ENCODE assay signal across 8 cellular contexts in the genomic region with DNA sequence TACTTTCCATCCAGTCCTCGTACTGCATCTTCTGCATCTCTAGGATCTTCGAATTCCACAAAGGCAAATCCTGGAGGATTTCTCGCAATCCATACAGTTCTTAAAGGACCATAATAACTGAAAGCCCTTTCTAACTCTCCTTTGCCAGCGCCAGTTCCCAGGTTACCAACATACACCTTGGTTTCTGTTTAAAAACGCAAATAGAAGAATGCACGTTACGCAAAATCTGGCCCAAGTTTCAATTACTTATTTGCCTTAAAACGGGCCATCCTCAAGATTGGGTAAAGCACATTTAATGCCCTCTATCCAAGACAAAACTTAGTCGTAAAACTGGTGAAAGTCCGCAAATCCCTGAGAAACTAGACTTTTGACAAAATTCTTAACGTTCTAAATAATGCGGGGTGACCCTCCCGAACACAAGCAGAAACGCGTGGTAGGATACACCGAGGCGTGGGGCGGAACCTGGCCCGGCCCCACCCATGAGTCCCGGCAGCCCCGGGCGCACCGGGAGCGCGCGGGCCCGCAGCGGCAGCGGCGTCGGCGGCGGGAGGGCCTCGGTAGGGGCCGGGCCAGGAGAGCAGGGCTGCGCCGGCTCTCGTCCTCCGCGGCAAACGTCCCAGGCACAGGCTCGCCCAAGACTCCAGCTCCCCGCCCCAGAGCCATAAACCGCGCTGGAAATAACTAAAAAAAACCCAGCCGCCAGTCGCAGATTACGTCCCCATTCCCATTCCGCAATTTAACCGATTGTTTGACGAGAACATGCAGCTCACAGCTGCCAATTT. TPM values are rescaled to one million over a fixed set of nuclear protein-coding genes. Genes with fewer than 3 reads are reported as not detected.
DNase-seq lines count a peak whose midpoint lies in the region; ATAC-seq, FAIRE-seq and TF ChIP-seq lines count a peak whose summit lies in the region.

No MANE protein-coding gene starts in this region.

- H3K27me3 ChIP-seq in OCI-LY3 (ENCODE audit: low read depth, low read length) (no peaks in the 10 kb centered on the region), pancreas (no peaks in the 10 kb centered on the region)

- peak overlapping the region; percentile 100 for H3K4me3 Mint-ChIP-seq in glutamatergic neuron (ENCODE audit: unreplicated experiment)

- H3K9me3 ChIP-seq in OCI-LY3 (ENCODE audit: insufficient read depth, low read length) = no peaks in the 10 kb centered on the region
- no peaks in the 10 kb centered on the region for H3K9me3 ChIP-seq in pancreas

- H3K27ac Mint-ChIP-seq in glutamatergic neuron (ENCODE audit: unreplicated experiment) = peak overlapping the region; percentile 100

- H4K20me1 ChIP-seq in OCI-LY3 (ENCODE audit: insufficient read depth, low read length) = peaks cover 51% of the 10 kb centered on the region

- H3K9ac ChIP-seq in OCI-LY3 (ENCODE audit: low read length) = peak overlapping the region; percentile 97

- H3K27me3 Mint-ChIP-seq in glutamatergic neuron (ENCODE audit: unreplicated experiment) = peaks cover 13% of the 10 kb centered on the region

- H3K36me3 Mint-ChIP-seq in glutamatergic neuron (ENCODE audit: unreplicated experiment) = no peaks in the 10 kb centered on the region

- H2AFZ ChIP-seq in OCI-LY3 (ENCODE audit: low read depth, low read length) = no peak overlapping the region

- H3K4me1 Mint-ChIP-seq in glutamatergic neuron (ENCODE audit: low read depth, unreplicated experiment) = peaks cover 16% of the 10 kb centered on the region

- H3K4me3 ChIP-seq in OCI-LY3 (ENCODE audit: low read length) (peak overlapping the region; percentile 92), pancreas (peak overlapping the region; percentile 46 to 82 (median 76)), urinary bladder (ENCODE audit: low read depth, low read length) (peak overlapping the region; percentile 71)

- WGBS in pancreas, 2 donors = 0% methylated on average over 51 of the region's 51 CpGs
- WGBS in urinary bladder = under 1% methylated on average over 51 of the region's 51 CpGs

- DNase-seq in NCI-H1417 (lab: John Stamatoyannopoulos, UW) = peak in 2 of 3 experiments; percentile 63 to 81
- no peak for DNase-seq in NCI-H1417 treated with DMSO at 0.1 percent for 48 hours (lab: John Stamatoyannopoulos, UW)
- DNase-seq in activated gamma-delta T cell treated with anti-CD3 and anti-CD28 coated beads, Interleukin-2, amount 50 U/mL, for 16 hours (ENCODE audit: low read depth) = peak; percentile 23
- peak; percentile 47 for DNase-seq in glutamatergic neuron
- peak; percentile 47 to 82 (median 60) for DNase-seq in pancreas

- TF ChIP-seq CTCF in OCI-LY3 (IDR thresholded peaks at IDR 0.05; ENCODE audit: low read depth, low read length) = no peak
- TF ChIP-seq CTCF in glutamatergic neuron (IDR thresholded peaks at IDR 0.05; ENCODE audit: partially characterized antibody, unreplicated experiment) = no peak
- no peak for TF ChIP-seq CTCF in pancreas (IDR thresholded peaks at IDR 0.05)

- H3K36me3 ChIP-seq in OCI-LY3 (replicated peaks; ENCODE audit: low read depth, low read length) = peaks cover 53% of the 10 kb centered on the region
- H3K36me3 ChIP-seq in pancreas = peaks cover 0 to 38% (median 34%) of the 10 kb centered on the region in 3 donors
- H3K36me3 ChIP-seq in urinary bladder (ENCODE audit: insufficient read depth) = peaks cover 8% of the 10 kb centered on the region

- ATAC-seq in HG02588 (IDR thresholded peaks at IDR 0.05; ENCODE audit: unreplicated experiment) = peak; percentile 36
- ATAC-seq in pancreas = peak; percentile 72 to 80 (median 76)

- intact Hi-C loops in pancreas (cut with DNase I) = no loop called here

- H3K27ac ChIP-seq in OCI-LY3 (ENCODE audit: low read length) = peak overlapping the region; percentile 86
- peak overlapping the region; percentile 90 to 100 (median 95) for H3K27ac ChIP-seq in pancreas
- peak overlapping the region; percentile 98 for H3K27ac ChIP-seq in urinary bladder (ENCODE audit: low read depth)

- peaks cover 22% of the 10 kb centered on the region for H3K9me3 Mint-ChIP-seq in glutamatergic neuron (ENCODE audit: unreplicated experiment)

- peaks cover 48% of the 10 kb centered on the region for H3K4me1 ChIP-seq in OCI-LY3 (ENCODE audit: low read length)
- peaks cover 4 to 38% (median 33%) of the 10 kb centered on the region in 3 donors for H3K4me1 ChIP-seq in pancreas
- H3K4me1 ChIP-seq in urinary bladder (ENCODE audit: insufficient read depth) = no peaks in the 10 kb centered on the region

- peaks cover 68% of the 10 kb centered on the region for H3K79me2 ChIP-seq in OCI-LY3 (ENCODE audit: low read length)

- peak overlapping the region; percentile 95 for H3K4me2 ChIP-seq in OCI-LY3 (ENCODE audit: low read length)

- FAIRE-seq in pancreas (lab: Jason Lieb, UNC) = no peak

RNA-seq across cellular contexts. Expression of a gene that starts 1.0 kb away (rescaled TPM):
- total RNA-seq in glutamatergic neuron (ENCODE audit: unreplicated experiment) (155 TPM), pancreas (10 to 100 TPM; 27.4 to 60.8 (median 39.9) TPM), urinary bladder (115 TPM)
- polyA plus RNA-seq in pancreas (100 to 1,000 TPM in 1 of 2 donors, 10 to 100 TPM in 1; 75.4 to 119 TPM), urinary bladder (132 TPM)

RNA-seq across cellular contexts. Expression of a gene that starts 27.8 kb away (rescaled TPM):
- 9.1 TPM for total RNA-seq in glutamatergic neuron (ENCODE audit: unreplicated experiment)
- total RNA-seq in pancreas = 1 to 10 TPM; 2.8 to 7.2 (median 5.3) TPM
- polyA plus RNA-seq in pancreas = 1 to 10 TPM; 3.7 to 6.0 TPM
- total RNA-seq in urinary bladder = 12.2 TPM
- 7.7 TPM for polyA plus RNA-seq in urinary bladder
